ENCODE assay signal across 12 cellular contexts in the genomic region with DNA sequence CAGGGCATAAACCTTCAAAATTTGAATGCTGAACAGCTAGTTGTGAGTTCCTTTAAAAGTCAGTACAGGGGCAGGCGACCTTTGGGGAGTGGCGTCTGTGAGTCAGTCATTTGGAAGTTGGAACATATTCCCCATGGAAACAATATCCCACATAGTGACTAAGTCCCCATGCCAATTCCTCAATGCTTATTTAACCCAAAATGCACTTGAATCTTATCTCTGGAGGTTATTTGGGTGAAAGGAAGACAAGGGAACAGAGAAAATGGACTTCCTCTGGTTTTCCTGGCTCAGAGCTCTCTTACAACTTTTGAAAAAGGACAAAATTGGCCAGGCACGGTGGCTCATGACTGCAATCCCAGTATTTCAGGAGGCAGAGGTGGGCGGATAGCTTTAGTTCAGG.
DNase-seq lines count a peak whose midpoint lies in the region; ATAC-seq, FAIRE-seq and TF ChIP-seq lines count a peak whose summit lies in the region.
"Had no signal": no experiment of that assay in that cellular context is flagged by ENCODE, and none has a peak within 500 bp of the region (broad histone marks: within the 10 kb centered on the region; RNA-seq: fewer than 3 reads in every experiment).

No MANE protein-coding gene starts in this region.

- intact Hi-C loops in endothelial cell of umbilical vein (cut with micrococcal nuclease): loop anchor here (5.0 kb wide), 1 partner anchor 306 kb away; no protein-coding TSS in a partner anchor
- intact Hi-C loops in Caco-2 (cut with micrococcal nuclease; ENCODE audit: unreplicated experiment): no loop called here
- intact Hi-C loops in lower lobe of right lung (cut with DNase I): no loop called here

- H3K36me3 ChIP-seq in endothelial cell of umbilical vein (ENCODE audit: control insufficient read depth in 2 of 2, extremely low read depth in 1 of 2, insufficient read depth in 2 of 2, low read length in 2 of 2) (no peaks in the 10 kb centered on the region), Caco-2 (ENCODE audit: control insufficient read depth, insufficient read depth, low read length) (no peaks in the 10 kb centered on the region), lower lobe of right lung (no peaks in the 10 kb centered on the region)

- no peak overlapping the region for H3K27ac Mint-ChIP-seq in Caco-2 (ENCODE audit: unreplicated experiment)
- H3K27ac Mint-ChIP-seq: B cell had no signal

- H3K9me3 Mint-ChIP-seq in Caco-2 (ENCODE audit: unreplicated experiment): no peaks in the 10 kb centered on the region

- H3K4me1 ChIP-seq in endothelial cell of umbilical vein (ENCODE audit: control insufficient read depth, extremely low read depth, insufficient read depth, low read length) (peaks cover 29% of the 10 kb centered on the region), Caco-2 (no peaks in the 10 kb centered on the region), lower lobe of right lung (no peaks in the 10 kb centered on the region)

- no peaks in the 10 kb centered on the region for H3K27me3 Mint-ChIP-seq in Caco-2 (ENCODE audit: insufficient read depth, unreplicated experiment)
- H3K27me3 Mint-ChIP-seq: B cell, IgD-negative memory B cell had no signal

- dilution Hi-C loops in endothelial cell of umbilical vein (cut with MboI; ENCODE audit: extremely low pct_ligation_motif_present, low sequenced_read_pairs): no loop called here

- H3K27me3 ChIP-seq in endothelial cell of umbilical vein (ENCODE audit: control insufficient read depth in 2 of 2, insufficient read depth in 2 of 2, low read length in 2 of 2) (no peaks in the 10 kb centered on the region), Caco-2 (replicated peaks; ENCODE audit: control insufficient read depth, insufficient read depth, low read length) (no peaks in the 10 kb centered on the region), lower lobe of right lung (ENCODE audit: low read depth) (no peaks in the 10 kb centered on the region)

- no peak overlapping the region for H3K4me3 Mint-ChIP-seq in Caco-2 (ENCODE audit: unreplicated experiment)
- H3K4me3 Mint-ChIP-seq: B cell, IgD-negative memory B cell had no signal

- H3K27ac ChIP-seq in endothelial cell of umbilical vein (ENCODE audit: insufficient read depth, low read depth, low read length): no peak overlapping the region
- no peak overlapping the region for H3K27ac ChIP-seq in lower lobe of right lung

- no peaks in the 10 kb centered on the region for H3K36me3 Mint-ChIP-seq in Caco-2 (ENCODE audit: insufficient read depth, unreplicated experiment)
- H3K36me3 Mint-ChIP-seq: IgD-negative memory B cell had no signal

- H3K79me2 ChIP-seq in endothelial cell of umbilical vein (ENCODE audit: control insufficient read depth, insufficient read depth, low read length): no peaks in the 10 kb centered on the region

- H3K4me3 ChIP-seq in AG09309 (ENCODE audit: control insufficient read depth, low read depth, low read length) (no peak overlapping the region), endothelial cell of umbilical vein (replicated peaks in 1 of 3; ENCODE audit: insufficient read depth in 1 of 3, low read depth in 1 of 3, low read length in 3 of 3) (no peak overlapping the region), Caco-2 (ENCODE audit: low read depth, low read length) (no peak overlapping the region), lower lobe of right lung (no peak overlapping the region)

- no peaks in the 10 kb centered on the region for H3K4me1 Mint-ChIP-seq in Caco-2 (ENCODE audit: low read depth, unreplicated experiment)
- H3K4me1 Mint-ChIP-seq: B cell, IgD-negative memory B cell had no signal

- H3K9ac ChIP-seq in endothelial cell of umbilical vein (replicated peaks; ENCODE audit: extremely low read depth, insufficient read depth, low read length): no peak overlapping the region

- BruUV-seq in endothelial cell of umbilical vein (replicated peaks; lab: Mats Ljungman, UMichigan) (no TSS peak), Caco-2 (replicated peaks; lab: Mats Ljungman, UMichigan) (no TSS peak)

- no peaks in the 10 kb centered on the region for H3K9me3 ChIP-seq in endothelial cell of umbilical vein (replicated peaks; ENCODE audit: control insufficient read depth, insufficient read depth, low read length)
- no peaks in the 10 kb centered on the region for H3K9me3 ChIP-seq in Caco-2
- no peaks in the 10 kb centered on the region for H3K9me3 ChIP-seq in lower lobe of right lung

- POLR2A ChIA-PET in endothelial cell of umbilical vein (lab: Charles Lee) (no interaction called here), Caco-2 (lab: Charles Lee) (no interaction called here)

- CTCF ChIA-PET in endothelial cell of umbilical vein (lab: Charles Lee): interaction anchor here (1.1 to 1.6 kb wide), 4 partner anchors 10 to 383 kb away, joined by 3 to 5 read pairs (median 4); no protein-coding TSS in a partner anchor
- CTCF ChIA-PET in Caco-2 (lab: Charles Lee): no interaction called here

- peak; percentile 17 for DNase-seq in AG09309 (ENCODE audit: low read depth)
- DNase-seq in LoVo (ENCODE audit: low spot score): peak; percentile 21
- DNase-seq in endothelial cell of umbilical vein (ENCODE audit: low read depth, low spot score): peak; percentile 76
- DNase-seq in lung microvascular endothelial cell (ENCODE audit: low read depth in 2 of 2): peak; percentile 46 to 74
- DNase-seq in NCI-H2171 (lab: John Stamatoyannopoulos, UW): no peak
- no peak for DNase-seq in Caco-2
- no peak for DNase-seq in stimulated activated CD4-positive, alpha-beta T cell treated with anti-CD3 and anti-CD28 coated beads, Interleukin-1b, Interleukin-23, amount 100 ng/mL, for 48 hours
- DNase-seq in lower lobe of right lung: no peak
- DNase-seq: anterior cingulate cortex, posterior cingulate gyrus had no signal

- no peaks in the 10 kb centered on the region for H4K20me1 ChIP-seq in endothelial cell of umbilical vein (replicated peaks; ENCODE audit: control insufficient read depth, extremely low read depth, insufficient read depth, low read length)

- TF ChIP-seq POLR2A in endothelial cell of umbilical vein (IDR thresholded peaks at IDR 0.05; ENCODE audit: low read depth, low read length): no peak

- no peak for TF ChIP-seq CTCF in AG09309 (IDR thresholded peaks at IDR 0.05; ENCODE audit: control insufficient read depth, insufficient read depth, low read depth, low read length, missing control alignments)
- no peak for TF ChIP-seq CTCF in endothelial cell of umbilical vein (IDR thresholded peaks at IDR 0.05; ENCODE audit: extremely low read depth in 1 of 2, insufficient read depth in 1 of 2, low read depth in 1 of 2, low read length in 2 of 2)
- no peak for TF ChIP-seq CTCF in Caco-2 (IDR thresholded peaks at IDR 0.05; ENCODE audit: insufficient read depth in 1 of 2, low read depth in 1 of 2, low read length in 1 of 2, severe bottlenecking in 1 of 2, unreplicated experiment in 1 of 2)
- TF ChIP-seq CTCF in lower lobe of right lung (IDR thresholded peaks at IDR 0.05): no peak

- H3K4me2 ChIP-seq in endothelial cell of umbilical vein (ENCODE audit: insufficient read depth, low read length): peak overlapping the region; percentile 40

- H2AFZ ChIP-seq in endothelial cell of umbilical vein (ENCODE audit: low read depth, low read length): no peak overlapping the region

- H3K9me1 ChIP-seq in endothelial cell of umbilical vein (replicated peaks; ENCODE audit: control insufficient read depth, extremely low read depth, insufficient read depth, low read length): no peaks in the 10 kb centered on the region

- peak; percentile 96 for FAIRE-seq in endothelial cell of umbilical vein (lab: Jason Lieb, UNC)

- no peak for ATAC-seq in lower lobe of right lung

TF ChIP-seq in endothelial cell of umbilical vein, 7 proteins besides CTCF, POLR2A, EP300 and RAD21:
- TF ChIP-seq FOS (IDR thresholded peaks at IDR 0.05; ENCODE audit: borderline replicate concordance, insufficient read depth, low read length) (peak; percentile 92), JUN (IDR thresholded peaks at IDR 0.05; ENCODE audit: borderline replicate concordance, insufficient read depth, insufficient read length, low read depth) (peak; percentile 44), POLR2AphosphoS5 (IDR thresholded peaks at IDR 0.05; ENCODE audit: insufficient read depth, low read depth, low read length) (peak; percentile 48), GATA2 (IDR thresholded peaks at IDR 0.05; ENCODE audit: insufficient read depth, insufficient read length, low read depth, low read length) (peak; percentile 91), MYC (IDR thresholded peaks at IDR 0.05; ENCODE audit: low read depth, low read length) (no peak)

Comparison
In these comparisons a context has a peak if more than half of its experiments do, and no peak if none do; other contexts are left out.
1. DNase-seq: peak in AG09309 (single experiment), LoVo (single experiment), endothelial cell of umbilical vein (single experiment) and lung microvascular endothelial cell (2 of 2); none in NCI-H2171 (single experiment), Caco-2 (0 of 2), stimulated activated CD4-positive, alpha-beta T cell treated with anti-CD3 and anti-CD28 coated beads, Interleukin-1b, Interleukin-23, amount 100 ng/mL, for 48 hours (single experiment) and lower lobe of right lung (single experiment).